7 cellular contexts compared by ENCODE assay signal in the genomic region with DNA sequence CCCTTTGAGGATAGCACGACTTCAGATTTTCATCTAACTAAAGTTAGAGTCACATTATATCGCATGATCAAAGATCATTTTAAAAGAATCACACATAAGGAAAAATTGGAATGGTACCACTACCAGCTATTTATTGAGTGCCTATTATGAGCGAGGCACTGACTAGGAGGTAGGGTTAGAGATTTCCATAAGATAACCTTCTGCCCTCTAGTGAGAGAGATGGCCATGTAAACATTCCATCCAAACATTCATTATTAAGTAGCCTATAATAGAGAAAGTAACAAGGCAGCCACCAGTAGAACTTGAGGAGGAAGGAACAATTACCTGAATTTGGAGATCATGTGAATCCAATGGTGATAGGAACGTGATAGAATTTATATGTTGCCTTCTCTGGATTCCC.
"Had no signal": no experiment of that assay in that cellular context is flagged by ENCODE, and none has a peak within 500 bp of the region (broad histone marks: within the 10 kb centered on the region; RNA-seq: fewer than 3 reads in every experiment).

No MANE protein-coding gene starts in this region.

- DNase-seq: H9, HCEC 1CT, KBM-7 had no signal

- ATAC-seq: GM23338 had no signal

- H3K4me3 ChIP-seq: GM23338 had no signal

- FAIRE-seq: H1, H54 had no signal

- H3K9ac ChIP-seq: KMS-11 had no signal

- H3K27ac ChIP-seq: KMS-11 had no signal

- H2AFZ ChIP-seq: GM23338 had no signal

- H3K4me2 ChIP-seq: GM23338, KMS-11 had no signal
